ENCODE assay signal across 9 cellular contexts in the genomic region with DNA sequence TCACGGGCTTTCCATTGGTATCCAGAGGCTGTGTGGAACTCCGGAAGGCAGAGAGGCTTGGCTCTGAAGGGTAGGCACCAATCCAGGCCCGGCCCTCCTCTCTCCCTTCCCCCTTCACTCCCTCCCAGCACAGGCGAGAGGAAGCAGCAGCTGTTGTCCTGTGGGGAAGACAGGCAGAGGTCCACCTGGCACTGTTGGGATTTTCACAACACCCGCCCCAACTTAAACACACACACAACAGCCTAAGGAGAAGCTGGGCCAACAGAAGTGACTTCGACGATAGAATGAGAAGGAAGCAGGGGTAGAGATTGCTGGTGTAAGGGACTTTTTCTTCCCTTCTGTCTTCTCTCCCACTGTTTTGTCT. TPM values are rescaled to one million over a fixed set of nuclear protein-coding genes. Genes with fewer than 3 reads are reported as not detected.
DNase-seq lines count a peak whose midpoint lies in the region; ATAC-seq, FAIRE-seq and TF ChIP-seq lines count a peak whose summit lies in the region.
"Had no signal": no experiment of that assay in that cellular context is flagged by ENCODE, and none has a peak within 500 bp of the region (broad histone marks: within the 10 kb centered on the region; RNA-seq: fewer than 3 reads in every experiment).

No MANE protein-coding gene starts in this region.

- ATAC-seq in stimulated activated naive CD8-positive, alpha-beta T cell treated with anti-CD3 and anti-CD28 coated beads, Interleukin-15, Interleukin-2, amounts not matched to agents 100 U/mL and 50 U/mL, for 24 hours: no peak
- ATAC-seq in HG02763 (IDR thresholded peaks at IDR 0.05; ENCODE audit: unreplicated experiment): no peak
- ATAC-seq in HG03095 (IDR thresholded peaks at IDR 0.05; ENCODE audit: unreplicated experiment): no peak

- H3K36me3 ChIP-seq in bronchial epithelial cell (ENCODE audit: control insufficient read depth, insufficient read depth, low read length): no peaks in the 10 kb centered on the region
- no peaks in the 10 kb centered on the region for H3K36me3 ChIP-seq in kidney (ENCODE audit: control insufficient read depth in 1 of 2, insufficient read depth in 2 of 2, low read length in 2 of 2)
- no peaks in the 10 kb centered on the region for H3K36me3 ChIP-seq in skeletal muscle tissue (ENCODE audit: control insufficient read depth in 3 of 3, insufficient read depth in 3 of 3, low read length in 3 of 3)
- H3K36me3 ChIP-seq in effector memory CD4-positive, alpha-beta T cell (ENCODE audit: control insufficient read depth, insufficient read depth, low read length): no peaks in the 10 kb centered on the region

- H3K4me3 ChIP-seq in bronchial epithelial cell (ENCODE audit: low read depth, low read length) (no peak overlapping the region), kidney (ENCODE audit: low read length in 2 of 2) (peak overlapping the region in 1 of 2 donors; percentile 7), skeletal muscle tissue (ENCODE audit: low read length in 3 of 3) (peak overlapping the region; percentile 10 to 62 (median 46))
- H3K4me3 ChIP-seq in effector memory CD4-positive, alpha-beta T cell (ENCODE audit: insufficient read depth, low read depth, low read length, poor library complexity, severe bottlenecking): no peak overlapping the region

- no peaks in the 10 kb centered on the region for H3K9me3 ChIP-seq in kidney (ENCODE audit: control insufficient read depth in 1 of 2, low read length in 2 of 2)
- no peaks in the 10 kb centered on the region for H3K9me3 ChIP-seq in skeletal muscle tissue (ENCODE audit: control insufficient read depth in 3 of 3, low read length in 3 of 3)
- no peaks in the 10 kb centered on the region for H3K9me3 ChIP-seq in effector memory CD4-positive, alpha-beta T cell (ENCODE audit: control insufficient read depth, low read length)

- H3K9ac ChIP-seq in kidney (ENCODE audit: low read length in 2 of 2) (peak overlapping the region; percentile 17 to 28), skeletal muscle tissue (ENCODE audit: low read depth in 1 of 3, low read length in 3 of 3) (peak overlapping the region; percentile 17 to 77 (median 76))

- H3K4me1 ChIP-seq in kidney (ENCODE audit: control insufficient read depth in 1 of 2, insufficient read depth in 1 of 2, low read depth in 1 of 2, low read length in 2 of 2): peaks cover 23 to 36% of the 10 kb centered on the region in 2 donors
- peaks cover 48 to 70% (median 61%) of the 10 kb centered on the region in 3 donors for H3K4me1 ChIP-seq in skeletal muscle tissue (ENCODE audit: control insufficient read depth in 3 of 3, insufficient read depth in 3 of 3, low read length in 3 of 3)
- no peaks in the 10 kb centered on the region for H3K4me1 ChIP-seq in effector memory CD4-positive, alpha-beta T cell (ENCODE audit: control insufficient read depth, insufficient read depth, low read length, poor library complexity, severe bottlenecking)

- H3K27me3 ChIP-seq in bronchial epithelial cell (ENCODE audit: control insufficient read depth, insufficient read depth, low read length) (no peaks in the 10 kb centered on the region), skeletal muscle tissue (ENCODE audit: control insufficient read depth in 3 of 3, insufficient read depth in 3 of 3, low read length in 3 of 3) (no peaks in the 10 kb centered on the region)
- no peaks in the 10 kb centered on the region for H3K27me3 ChIP-seq in effector memory CD4-positive, alpha-beta T cell (replicated peaks; ENCODE audit: control insufficient read depth, insufficient read depth, low read length, poor library complexity, severe bottlenecking)

- H3K27ac ChIP-seq in kidney (ENCODE audit: low read depth in 2 of 2, low read length in 2 of 2): peak overlapping the region; percentile 47 to 69
- peak overlapping the region; percentile 82 for H3K27ac ChIP-seq in skeletal muscle tissue (ENCODE audit: low read depth, low read length)
- H3K27ac ChIP-seq in effector memory CD4-positive, alpha-beta T cell (ENCODE audit: insufficient read depth, low read length, poor library complexity, severe bottlenecking): no peak overlapping the region

- DNase-seq in LHCN-M2 (ENCODE audit: low read depth) (peak; percentile 94), bronchial epithelial cell (ENCODE audit: low read depth) (peak; percentile 50), kidney (peak; percentile 87)
- DNase-seq in effector memory CD4-positive, alpha-beta T cell: no peak
- DNase-seq in stimulated activated naive CD8-positive, alpha-beta T cell treated with anti-CD3 and anti-CD28 coated beads, Interleukin-15, Interleukin-2, amounts not matched to agents 100 U/mL and 50 U/mL, for 24 hours: no peak
- DNase-seq: activated T-cell treated with anti-CD3 and anti-CD28 coated beads for 4 hours had no signal

- no peak for FAIRE-seq in bronchial epithelial cell (lab: Jason Lieb, UNC)
- FAIRE-seq in kidney (lab: Jason Lieb, UNC): no peak

- TF ChIP-seq CTCF in bronchial epithelial cell (IDR thresholded peaks at IDR 0.05; ENCODE audit: insufficient read depth, low read length, severe bottlenecking): no peak
- TF ChIP-seq CTCF in kidney (IDR thresholded peaks at IDR 0.05; ENCODE audit: borderline replicate concordance, extremely low read depth, insufficient read depth): no peak

- intact Hi-C loops in kidney (cut with DNase I): no loop called here

RNA-seq across cellular contexts. Expression of a gene that starts 3.1 kb away (rescaled TPM):
- not detected in 2 replicates for total RNA-seq in LHCN-M2 (2014; rRNA removed)
- polyA plus RNA-seq in LHCN-M2 (2012): not detected
- 8.2 and 12.1 TPM in 2 replicates for total RNA-seq in bronchial epithelial cell
- not detected for total RNA-seq in kidney
- not detected for polyA plus RNA-seq in kidney (ENCODE audit: insufficient read depth, low read depth, low replicate concordance)
- total RNA-seq in skeletal muscle tissue: not detected

RNA-seq across cellular contexts. Expression of a gene that starts 4.4 kb away (rescaled TPM):
- total RNA-seq in LHCN-M2 (2014; rRNA removed): not detected in 2 replicates
- polyA plus RNA-seq in LHCN-M2 (2012): not detected
- total RNA-seq in bronchial epithelial cell: not detected in 2 replicates
- not detected for total RNA-seq in kidney
- not detected for polyA plus RNA-seq in kidney (ENCODE audit: insufficient read depth, low read depth, low replicate concordance)
- not detected for total RNA-seq in skeletal muscle tissue

RNA-seq across cellular contexts. Expression of a gene that starts 9.0 kb away (rescaled TPM):
- total RNA-seq in LHCN-M2 (2014; rRNA removed) (not detected in 2 replicates), bronchial epithelial cell (not detected in 2 replicates), kidney (not detected), skeletal muscle tissue (not detected)
- not detected for polyA plus RNA-seq in LHCN-M2 (2012)
- polyA plus RNA-seq in kidney (ENCODE audit: insufficient read depth, low read depth, low replicate concordance): 1.3 TPM

RNA-seq across cellular contexts. Expression of a gene that starts 14.2 kb away (rescaled TPM):
- total RNA-seq in LHCN-M2 (2014; rRNA removed) (0.86 TPM in 1 of 2 replicates, not detected in the other), bronchial epithelial cell (9.2 and 23.3 TPM in 2 replicates), kidney (86.2 TPM), skeletal muscle tissue (162 TPM)
- polyA plus RNA-seq in LHCN-M2 (2012): 0.16 TPM
- polyA plus RNA-seq in kidney (ENCODE audit: insufficient read depth, low read depth, low replicate concordance): 209 TPM

RNA-seq across cellular contexts. Expression of a gene that starts 18.6 kb away (rescaled TPM):
- total RNA-seq in LHCN-M2 (2014; rRNA removed): not detected in 2 replicates
- polyA plus RNA-seq in LHCN-M2 (2012): not detected
- not detected in 2 replicates for total RNA-seq in bronchial epithelial cell
- not detected for total RNA-seq in kidney
- polyA plus RNA-seq in kidney (ENCODE audit: insufficient read depth, low read depth, low replicate concordance): not detected
- not detected for total RNA-seq in skeletal muscle tissue

Comparison
In these comparisons a context has a peak if more than half of its experiments do, and no peak if none do; other contexts are left out.
1. DNase-seq: peak in LHCN-M2 (single experiment), bronchial epithelial cell (single experiment) and kidney (single experiment); none in effector memory CD4-positive, alpha-beta T cell (0 of 3) and stimulated activated naive CD8-positive, alpha-beta T cell treated with anti-CD3 and anti-CD28 coated beads, Interleukin-15, Interleukin-2, amounts not matched to agents 100 U/mL and 50 U/mL, for 24 hours (single experiment).
2. H3K4me3 ChIP-seq: peak in skeletal muscle tissue (3 of 3); none in bronchial epithelial cell (single experiment) and effector memory CD4-positive, alpha-beta T cell (single experiment).